8 cellular contexts compared by ENCODE assay signal in genomic region chr3:58009749-58010535, GRCh38. TPM values are rescaled to one million over a fixed set of nuclear protein-coding genes. Genes with fewer than 3 reads are reported as not detected.
DNase-seq lines count a peak whose midpoint lies in the region; ATAC-seq lines count a peak whose summit lies in the region.

No MANE protein-coding gene starts in this region.

- no peak for DNase-seq in T-helper 1 cell
- no peak for DNase-seq in activated CD4-positive, alpha-beta memory T cell treated with anti-CD3 and anti-CD28 coated beads, Interleukin-2, amount 10 ng/mL, durations not matched to agents 7 days and 5 days

- no peaks in the 10 kb centered on the region for H3K27me3 ChIP-seq in iPS-18a (ENCODE audit: control insufficient read depth, insufficient read depth, low read length)
- no peaks in the 10 kb centered on the region for H3K27me3 ChIP-seq in stomach smooth muscle (ENCODE audit: control insufficient read depth in 1 of 2, insufficient read depth in 2 of 2, low read length in 2 of 2)

- no peak overlapping the region for H3K27ac ChIP-seq in iPS-18a (ENCODE audit: low read length)
- H3K27ac ChIP-seq in stomach smooth muscle (ENCODE audit: low read length), result peak overlapping the region; percentile 31

- no peaks in the 10 kb centered on the region for H3K27me3 Mint-ChIP-seq in T-helper 1 cell treated with Interleukin-12 subunit alpha and Interleukin-12 subunit beta and Interleukin-4 antibody, amounts not matched to agents 30 μg/mL and 1 μg/mL, for 36 hours (ENCODE audit: low read depth)
- no peaks in the 10 kb centered on the region for H3K27me3 Mint-ChIP-seq in activated CD4-positive, alpha-beta memory T cell treated with anti-CD3 and anti-CD28 coated beads, Interleukin-2, amount 10 ng/mL, durations not matched to agents 7 days and 5 days

- H3K4me3 ChIP-seq in iPS-18a (ENCODE audit: low read length), result peak overlapping the region; percentile 78
- H3K4me3 ChIP-seq in stomach smooth muscle (ENCODE audit: low read length in 2 of 2), result peak overlapping the region; percentile 94 to 100

- H3K27ac Mint-ChIP-seq in T-helper 1 cell treated with Interleukin-12 subunit alpha and Interleukin-12 subunit beta and Interleukin-4 antibody, amounts not matched to agents 30 μg/mL and 1 μg/mL, for 36 hours, result peak overlapping the region; percentile 37
- peak overlapping the region; percentile 16 for H3K27ac Mint-ChIP-seq in activated CD4-positive, alpha-beta memory T cell treated with anti-CD3 and anti-CD28 coated beads, Interleukin-2, amount 10 ng/mL, durations not matched to agents 7 days and 5 days

- POLR2A ChIA-PET in activated CD4-positive, alpha-beta memory T cell treated with anti-CD3 and anti-CD28 coated beads, Interleukin-2, amount 10 ng/mL, durations not matched to agents 7 days and 5 days (lab: Charles Lee), result interaction anchor here (1.0 to 3.8 kb wide), 6 partner anchors 10 to 26 kb away, joined by 3 to 17 read pairs (median 10); no protein-coding TSS in a partner anchor

- no peaks in the 10 kb centered on the region for H3K36me3 Mint-ChIP-seq in T-helper 1 cell treated with Interleukin-12 subunit alpha and Interleukin-12 subunit beta and Interleukin-4 antibody, amounts not matched to agents 30 μg/mL and 1 μg/mL, for 36 hours (ENCODE audit: low read depth)
- H3K36me3 Mint-ChIP-seq in activated CD4-positive, alpha-beta memory T cell treated with anti-CD3 and anti-CD28 coated beads, Interleukin-2, amount 10 ng/mL, durations not matched to agents 7 days and 5 days (ENCODE audit: low read depth), result peaks cover 8% of the 10 kb centered on the region

- H3K36me3 ChIP-seq in iPS-18a (ENCODE audit: control insufficient read depth, low read depth, low read length) (no peaks in the 10 kb centered on the region), stomach smooth muscle (ENCODE audit: control insufficient read depth in 2 of 2, insufficient read depth in 2 of 2, low read length in 2 of 2) (no peaks in the 10 kb centered on the region)

- H3K9me3 ChIP-seq in iPS-18a (ENCODE audit: control insufficient read depth, low read depth, low read length) (no peaks in the 10 kb centered on the region), stomach smooth muscle (ENCODE audit: control insufficient read depth in 2 of 2, low read length in 2 of 2) (no peaks in the 10 kb centered on the region)

- ATAC-seq in HG02981 (IDR thresholded peaks at IDR 0.05; ENCODE audit: unreplicated experiment) (no peak), GM19463 (IDR thresholded peaks at IDR 0.05; ENCODE audit: unreplicated experiment) (no peak), GM18519 (IDR thresholded peaks at IDR 0.05; ENCODE audit: low FRiP score, unreplicated experiment) (no peak)

- peak overlapping the region; percentile 82 for H3K4me3 Mint-ChIP-seq in T-helper 1 cell treated with Interleukin-12 subunit alpha and Interleukin-12 subunit beta and Interleukin-4 antibody, amounts not matched to agents 30 μg/mL and 1 μg/mL, for 36 hours
- peak overlapping the region; percentile 86 for H3K4me3 Mint-ChIP-seq in activated CD4-positive, alpha-beta memory T cell treated with anti-CD3 and anti-CD28 coated beads, Interleukin-2, amount 10 ng/mL, durations not matched to agents 7 days and 5 days

- CTCF ChIA-PET in activated CD4-positive, alpha-beta memory T cell treated with anti-CD3 and anti-CD28 coated beads, Interleukin-2, amount 10 ng/mL, durations not matched to agents 7 days and 5 days (lab: Charles Lee), result interaction anchor here (0.6 to 3.5 kb wide), 8 partner anchors 12 to 207 kb away, joined by 3 to 30 read pairs (median 13); no protein-coding TSS in a partner anchor

- peaks cover 34% of the 10 kb centered on the region for H3K4me1 Mint-ChIP-seq in T-helper 1 cell treated with Interleukin-12 subunit alpha and Interleukin-12 subunit beta and Interleukin-4 antibody, amounts not matched to agents 30 μg/mL and 1 μg/mL, for 36 hours (ENCODE audit: low read depth)
- H3K4me1 Mint-ChIP-seq in activated CD4-positive, alpha-beta memory T cell treated with anti-CD3 and anti-CD28 coated beads, Interleukin-2, amount 10 ng/mL, durations not matched to agents 7 days and 5 days, result peaks cover 46% of the 10 kb centered on the region

- H3K9ac ChIP-seq in iPS-18a (ENCODE audit: low read length) (peak overlapping the region; percentile 26), stomach smooth muscle (ENCODE audit: low read length in 2 of 2) (peak overlapping the region; percentile 73 to 87)

- H3K9me3 Mint-ChIP-seq in T-helper 1 cell treated with Interleukin-12 subunit alpha and Interleukin-12 subunit beta and Interleukin-4 antibody, amounts not matched to agents 30 μg/mL and 1 μg/mL, for 36 hours, result no peaks in the 10 kb centered on the region
- no peaks in the 10 kb centered on the region for H3K9me3 Mint-ChIP-seq in activated CD4-positive, alpha-beta memory T cell treated with anti-CD3 and anti-CD28 coated beads, Interleukin-2, amount 10 ng/mL, durations not matched to agents 7 days and 5 days

- peaks cover 13% of the 10 kb centered on the region for H3K4me1 ChIP-seq in iPS-18a (ENCODE audit: control insufficient read depth, low read depth, low read length)
- H3K4me1 ChIP-seq in stomach smooth muscle (ENCODE audit: control insufficient read depth, insufficient read depth, low read length), result peaks cover 48% of the 10 kb centered on the region

RNA-seq across cellular contexts. Expression of gene FLNB, which starts 1.7 kb away (rescaled TPM):
- total RNA-seq in activated CD4-positive, alpha-beta memory T cell treated with anti-CD3 and anti-CD28 coated beads, Interleukin-2, amount 10 ng/mL, durations not matched to agents 7 days and 5 days, result 10 to 100 TPM; 33.3 to 37.9 TPM
